ENCODE assay signal across 8 cellular contexts in genomic region chr18:3606863-3607262, GRCh38.
DNase-seq lines count a peak whose midpoint lies in the region; ATAC-seq, FAIRE-seq and TF ChIP-seq lines count a peak whose summit lies in the region.
"Not testable (repeated sequence)": the region's sequence is repeated elsewhere in the genome, so short reads cannot be mapped to it uniquely, and the experiment has no call there.

No MANE protein-coding gene starts in this region.

- FAIRE-seq in endothelial cell of umbilical vein (lab: Jason Lieb, UNC): not testable (repeated sequence)

- not testable (repeated sequence) for TF ChIP-seq POLR2A in endothelial cell of umbilical vein (IDR thresholded peaks at IDR 0.05; ENCODE audit: low read depth, low read length)

- not testable (repeated sequence) for H3K9me1 ChIP-seq in endothelial cell of umbilical vein (replicated peaks; ENCODE audit: control insufficient read depth, extremely low read depth, insufficient read depth, low read length)

- H3K9me3 Mint-ChIP-seq in CD4-positive, CD25-positive, alpha-beta regulatory T cell; activated CD4-positive, alpha-beta T cell treated with anti-CD3 and anti-CD28 coated beads for 36 hours (ENCODE audit: low read depth): not testable (repeated sequence)

- H3K4me1 ChIP-seq in CD4-positive, CD25-positive, alpha-beta regulatory T cell (ENCODE audit: control insufficient read depth, insufficient read depth, low read length, poor library complexity, severe bottlenecking): peaks cover 49% of the 10 kb centered on the region
- H3K4me1 ChIP-seq in Loucy (ENCODE audit: insufficient read depth, low read length, poor library complexity, severe bottlenecking) (peaks cover 45% of the 10 kb centered on the region), ascending aorta (peaks cover 7 to 24% of the 10 kb centered on the region in 2 donors), endothelial cell of umbilical vein (ENCODE audit: control insufficient read depth, extremely low read depth, insufficient read depth, low read length) (peaks cover 39% of the 10 kb centered on the region), hepatocyte (ENCODE audit: insufficient read depth) (peaks cover 28% of the 10 kb centered on the region), neutrophil (ENCODE audit: control insufficient read depth in 1 of 2, insufficient read depth in 1 of 2, low read depth in 1 of 2, low read length in 1 of 2) (peaks cover 45 to 46% of the 10 kb centered on the region in 2 experiments), tibial artery (peaks cover 0 to 23% (median 10%) of the 10 kb centered on the region in 4 donors)

- H3K79me2 ChIP-seq in Loucy (ENCODE audit: insufficient read depth, low read length); hepatocyte: not testable (repeated sequence)
- H3K79me2 ChIP-seq in endothelial cell of umbilical vein (ENCODE audit: control insufficient read depth, insufficient read depth, low read length): peaks cover 24% of the 10 kb centered on the region

- not testable (repeated sequence) for H4K20me1 ChIP-seq in Loucy (ENCODE audit: insufficient read depth, low read length, poor library complexity, severe bottlenecking); endothelial cell of umbilical vein (replicated peaks; ENCODE audit: control insufficient read depth, extremely low read depth, insufficient read depth, low read length); hepatocyte (ENCODE audit: insufficient read depth, poor library complexity, severe bottlenecking)

- DNase-seq in CD4-positive, CD25-positive, alpha-beta regulatory T cell; activated CD4-positive, alpha-beta T cell treated with anti-CD3 and anti-CD28 coated beads for 36 hours; ascending aorta (ENCODE audit: low spot score in 2 of 2); endothelial cell of umbilical vein (ENCODE audit: low read depth, low spot score); hepatocyte (ENCODE audit: low spot score); tibial artery: not testable (repeated sequence)

- H3K4me3 Mint-ChIP-seq in CD4-positive, CD25-positive, alpha-beta regulatory T cell: peak overlapping the region in 2 of 4 donors; percentile 51 to 56
- H3K4me3 Mint-ChIP-seq in activated CD4-positive, alpha-beta T cell treated with anti-CD3 and anti-CD28 coated beads for 36 hours: not testable (repeated sequence)

- not testable (repeated sequence) for H3K36me3 Mint-ChIP-seq in CD4-positive, CD25-positive, alpha-beta regulatory T cell; activated CD4-positive, alpha-beta T cell treated with anti-CD3 and anti-CD28 coated beads for 36 hours (ENCODE audit: low read depth)

- H3K4me2 ChIP-seq in Loucy (ENCODE audit: low read depth, low read length, poor library complexity, severe bottlenecking) (peak overlapping the region; percentile 86), endothelial cell of umbilical vein (ENCODE audit: insufficient read depth, low read length) (peak overlapping the region; percentile 86), hepatocyte (peak overlapping the region; percentile 79)

- H3K4me3 ChIP-seq in CD4-positive, CD25-positive, alpha-beta regulatory T cell (ENCODE audit: low read depth, low read length); Loucy (ENCODE audit: low read length, poor library complexity, severe bottlenecking); ascending aorta; endothelial cell of umbilical vein (replicated peaks in 1 of 3; ENCODE audit: insufficient read depth in 1 of 3, low read depth in 1 of 3, low read length in 3 of 3); hepatocyte; neutrophil (ENCODE audit: low read depth in 1 of 2, low read length in 1 of 2); tibial artery: not testable (repeated sequence)

- intact Hi-C loops in activated CD4-positive, alpha-beta T cell treated with anti-CD3 and anti-CD28 coated beads for 36 hours (cut with DNase I, micrococcal nuclease): loop anchor here in 1 of 2 experiments (1.0 kb wide), 1 partner anchor 17 kb away; no protein-coding TSS in a partner anchor
- intact Hi-C loops in ascending aorta (cut with DNase I): loop anchor here (1.0 to 10.0 kb wide), 2 partner anchors 15 to 308 kb away; no protein-coding TSS in a partner anchor
- intact Hi-C loops in endothelial cell of umbilical vein (cut with micrococcal nuclease); tibial artery (cut with DNase I; ENCODE audit: low total_unique reads): not testable (repeated sequence)

- H3K36me3 ChIP-seq in CD4-positive, CD25-positive, alpha-beta regulatory T cell (ENCODE audit: control insufficient read depth, insufficient read depth, low read length); Loucy (ENCODE audit: insufficient read depth, low read length); ascending aorta; endothelial cell of umbilical vein (ENCODE audit: control insufficient read depth in 2 of 2, extremely low read depth in 1 of 2, insufficient read depth in 2 of 2, low read length in 2 of 2); hepatocyte (replicated peaks; ENCODE audit: insufficient read depth, low read depth); neutrophil; tibial artery: not testable (repeated sequence)

- not testable (repeated sequence) for BruUV-seq in endothelial cell of umbilical vein (replicated peaks; lab: Mats Ljungman, UMichigan)

- H3K4me1 Mint-ChIP-seq in CD4-positive, CD25-positive, alpha-beta regulatory T cell: peaks cover 0 to 16% (median 8%) of the 10 kb centered on the region in 4 donors
- peaks cover 22% of the 10 kb centered on the region for H3K4me1 Mint-ChIP-seq in activated CD4-positive, alpha-beta T cell treated with anti-CD3 and anti-CD28 coated beads for 36 hours

- not testable (repeated sequence) for H3K27me3 ChIP-seq in CD4-positive, CD25-positive, alpha-beta regulatory T cell (ENCODE audit: control insufficient read depth, insufficient read depth, low read length); Loucy (ENCODE audit: insufficient read depth, low read length, poor library complexity, severe bottlenecking); ascending aorta; endothelial cell of umbilical vein (ENCODE audit: control insufficient read depth in 2 of 2, insufficient read depth in 2 of 2, low read length in 2 of 2); hepatocyte; neutrophil; tibial artery

- H3K9ac ChIP-seq in Loucy (ENCODE audit: low read depth, low read length, poor library complexity, severe bottlenecking); endothelial cell of umbilical vein (replicated peaks; ENCODE audit: extremely low read depth, insufficient read depth, low read length): not testable (repeated sequence)

- H3K9me3 ChIP-seq in CD4-positive, CD25-positive, alpha-beta regulatory T cell (ENCODE audit: control insufficient read depth in 2 of 2, low read length in 2 of 2); Loucy (ENCODE audit: insufficient read depth, low read depth, low read length); ascending aorta; endothelial cell of umbilical vein (replicated peaks; ENCODE audit: control insufficient read depth, insufficient read depth, low read length); hepatocyte (ENCODE audit: low read depth); neutrophil; tibial artery: not testable (repeated sequence)

- H3F3A ChIP-seq in Loucy (ENCODE audit: low read depth): peaks cover 13% of the 10 kb centered on the region; the same call in 1 of the 2 replicates

- peak overlapping the region; percentile 85 for H3K27ac ChIP-seq in CD4-positive, CD25-positive, alpha-beta regulatory T cell (ENCODE audit: insufficient read depth, low read length, poor library complexity, severe bottlenecking)
- peak overlapping the region; percentile 94 to 95 for H3K27ac ChIP-seq in ascending aorta
- H3K27ac ChIP-seq in endothelial cell of umbilical vein (ENCODE audit: insufficient read depth, low read depth, low read length): peak overlapping the region; percentile 96
- peak overlapping the region; percentile 95 for H3K27ac ChIP-seq in hepatocyte
- peak overlapping the region; percentile 95 for H3K27ac ChIP-seq in neutrophil
- peak overlapping the region; percentile 88 to 94 for H3K27ac ChIP-seq in tibial artery

- not testable (repeated sequence) for TF ChIP-seq CTCF in Loucy (conservative IDR thresholded peaks at IDR 0.05; ENCODE audit: low read length); ascending aorta (IDR thresholded peaks at IDR 0.05); endothelial cell of umbilical vein (IDR thresholded peaks at IDR 0.05; ENCODE audit: extremely low read depth in 1 of 2, insufficient read depth in 1 of 2, low read depth in 1 of 2, low read length in 2 of 2); hepatocyte (IDR thresholded peaks at IDR 0.05; ENCODE audit: poor library complexity); neutrophil (IDR thresholded peaks at IDR 0.05); tibial artery (IDR thresholded peaks at IDR 0.05)

- 90% methylated on average over 10 of the region's 10 CpGs for WGBS in hepatocyte (ENCODE audit: low lambda C conversion rate, missing lambda C conversion rate)

- POLR2A ChIA-PET in activated CD4-positive, alpha-beta T cell treated with anti-CD3 and anti-CD28 coated beads for 36 hours (lab: Charles Lee): interaction anchor here (0.7 to 1.4 kb wide), 2 partner anchors 13 to 351 kb away, joined by 5 read pairs; no protein-coding TSS in a partner anchor
- POLR2A ChIA-PET in endothelial cell of umbilical vein (lab: Charles Lee): interaction anchor here (1.0 to 2.4 kb wide), 2 partner anchors 13 to 153 kb away, joined by 3 to 7 read pairs; no protein-coding TSS in a partner anchor

- dilution Hi-C loops in endothelial cell of umbilical vein (cut with MboI; ENCODE audit: extremely low pct_ligation_motif_present, low sequenced_read_pairs): not testable (repeated sequence)

- H3K9me2 ChIP-seq in Loucy (replicated peaks; ENCODE audit: low read depth, low read length); hepatocyte (replicated peaks; ENCODE audit: insufficient read depth): not testable (repeated sequence)

- H3K27ac Mint-ChIP-seq in CD4-positive, CD25-positive, alpha-beta regulatory T cell: not testable (repeated sequence)
- H3K27ac Mint-ChIP-seq in activated CD4-positive, alpha-beta T cell treated with anti-CD3 and anti-CD28 coated beads for 36 hours: peak overlapping the region; percentile 39

- H2AFZ ChIP-seq in Loucy (ENCODE audit: low read length); endothelial cell of umbilical vein (ENCODE audit: low read depth, low read length); hepatocyte: not testable (repeated sequence)

- not testable (repeated sequence) for H3K27me3 Mint-ChIP-seq in CD4-positive, CD25-positive, alpha-beta regulatory T cell; activated CD4-positive, alpha-beta T cell treated with anti-CD3 and anti-CD28 coated beads for 36 hours

- CTCF ChIA-PET in activated CD4-positive, alpha-beta T cell treated with anti-CD3 and anti-CD28 coated beads for 36 hours (lab: Charles Lee): interaction anchor here (0.6 to 2.3 kb wide), 5 partner anchors 12 to 1591 kb away, joined by 3 to 20 read pairs (median 3); no protein-coding TSS in a partner anchor
- CTCF ChIA-PET in endothelial cell of umbilical vein (lab: Charles Lee): interaction anchor here (1.3 to 5.3 kb wide), 3 partner anchors 13 to 59 kb away, joined by 3 to 53 read pairs (median 17); no protein-coding TSS in a partner anchor

- not testable (repeated sequence) for ATAC-seq in CD4-positive, CD25-positive, alpha-beta regulatory T cell (ENCODE audit: low read depth in 2 of 2); activated CD4-positive, alpha-beta T cell treated with anti-CD3 and anti-CD28 coated beads for 36 hours
